Comparison of ENCODE assay signal across 24 cellular contexts in genomic region chr5:137128012-137128411, GRCh38.
"Had no signal": no experiment of that assay in that cellular context is flagged by ENCODE, and none has a peak within 500 bp of the region (broad histone marks: within the 10 kb centered on the region; RNA-seq: fewer than 3 reads in every experiment).

No MANE protein-coding gene starts in this region.

- FAIRE-seq: endometrium, frontal cortex, keratinocyte, urothelium cell line had no signal

- DNase-seq: dermis blood vessel endothelial cell; effector memory CD4-positive, alpha-beta T cell; head of caudate nucleus; left ventricle myocardium superior; lower lobe of right lung; naive B cell; stimulated activated CD4-positive, alpha-beta T cell treated with anti-CD3 and anti-CD28 coated beads, Interleukin-2, amount 100 ng/mL, for 24 hours; stimulated activated CD4-positive, alpha-beta T cell treated with anti-CD3 and anti-CD28 coated beads, Interleukin-4, amount 100 ng/mL, for 4 hours; stimulated activated naive CD8-positive, alpha-beta T cell treated with anti-CD3 and anti-CD28 coated beads, Interleukin-15, Interleukin-2, amounts not matched to agents 100 U/mL and 50 U/mL, for 24 hours; substantia nigra; testis; tibial artery; upper lobe of left lung had no signal

- H3K27ac ChIP-seq: coronary artery, lower lobe of right lung, neutrophil, parathyroid adenoma, right atrium auricular region, testis, tibial artery, upper lobe of left lung had no signal

- H3K4me3 ChIP-seq: coronary artery, lower lobe of right lung, right atrium auricular region, testis, tibial artery, upper lobe of left lung had no signal

- H3K9me3 ChIP-seq: lower lobe of right lung, neutrophil, right atrium auricular region, testis, tibial artery had no signal

- H3K9ac ChIP-seq: parathyroid adenoma had no signal

- H3K79me2 ChIP-seq: parathyroid adenoma had no signal

- H3K4me1 ChIP-seq: lower lobe of right lung, parathyroid adenoma, right atrium auricular region, testis, tibial artery, upper lobe of left lung had no signal

- H3K36me3 ChIP-seq: lower lobe of right lung, neutrophil, right atrium auricular region, tibial artery, upper lobe of left lung had no signal

- ATAC-seq: left ventricle myocardium superior; lower lobe of right lung; natural killer cell treated with Interleukin-12 subunit alpha and Interleukin-12 subunit beta and Interleukin-15 and Interleukin-18, amount 100 ng/mL, for 72 hours; sciatic nerve; stimulated activated memory B cell treated with anti-CD40 and anti-IgM and Interleukin-4, amounts not matched to agents 10 μg/mL and 1 μg/mL and 100 μg/mL, for 72 hours; stimulated activated naive CD8-positive, alpha-beta T cell treated with anti-CD3 and anti-CD28 coated beads, Interleukin-15, Interleukin-2, amounts not matched to agents 100 U/mL and 50 U/mL, for 24 hours had no signal

- H3K27me3 ChIP-seq: neutrophil, right atrium auricular region, testis, tibial artery, upper lobe of left lung had no signal
